Comparison of ENCODE assay signal across 17 cellular contexts in the genomic region with DNA sequence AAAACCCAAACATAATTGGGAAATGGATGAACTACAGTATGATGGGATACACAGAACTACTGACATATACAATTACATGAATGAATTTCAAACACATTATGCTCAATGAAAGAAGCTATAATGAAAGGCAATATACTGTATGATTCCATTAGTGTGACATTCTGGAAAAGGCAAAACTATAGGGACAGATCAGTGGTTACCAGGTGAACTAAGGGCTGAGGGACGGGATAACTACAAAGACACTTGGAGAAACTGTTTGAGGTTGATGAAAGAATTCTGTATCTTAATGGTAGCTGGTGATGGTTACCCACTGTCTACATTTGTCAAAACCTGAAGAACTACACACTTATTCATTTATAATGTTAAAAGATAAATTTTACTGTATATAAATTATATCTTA. TPM values are rescaled to one million over a fixed set of nuclear protein-coding genes. Genes with fewer than 3 reads are reported as not detected.
DNase-seq lines count a peak whose midpoint lies in the region; ATAC-seq, FAIRE-seq and TF ChIP-seq lines count a peak whose summit lies in the region.
"Had no signal": no experiment of that assay in that cellular context is flagged by ENCODE, and none has a peak within 500 bp of the region (broad histone marks: within the 10 kb centered on the region; RNA-seq: fewer than 3 reads in every experiment).

No MANE protein-coding gene starts in this region.

- H3K27me3 ChIP-seq in GM12878 (replicated peaks in 1 of 2; ENCODE audit: control insufficient read depth in 2 of 2, insufficient read depth in 2 of 2, low read length in 1 of 2) (no peaks in the 10 kb centered on the region), skeletal muscle satellite cell (ENCODE audit: control insufficient read depth, insufficient read depth, low read length) (no peaks in the 10 kb centered on the region), stomach (no peaks in the 10 kb centered on the region)
- H3K27me3 ChIP-seq: pancreas, Peyer's patch had no signal

- peak overlapping the region; percentile 35; the same call in 1 of the 2 replicates for H3K4me2 ChIP-seq in GM12878 (ENCODE audit: control insufficient read depth, insufficient read depth)
- H3K4me2 ChIP-seq in skeletal muscle satellite cell (ENCODE audit: low read length): peak overlapping the region; percentile 35

- no TSS peak for BruUV-seq in GM12878 (replicated peaks; lab: Mats Ljungman, UMichigan)

- SMC1A ChIA-PET in GM12878 (lab: Charles Lee; ENCODE audit: uncharacterized antibody, unreplicated experiment): interaction anchor here (1.5 kb wide), 1 partner anchor 26 kb away, joined by 3 read pairs; no protein-coding TSS in a partner anchor

- no peaks in the 10 kb centered on the region for H4K20me1 ChIP-seq in GM12878 (ENCODE audit: control insufficient read depth, insufficient read depth)

- H3K4me3 ChIP-seq in NB4 (ENCODE audit: low read depth, low read length) (peak overlapping the region; percentile 16), GM12878 (peak overlapping the region; percentile 33; the same call in 1 of the 2 replicates), skeletal muscle satellite cell (ENCODE audit: low read length) (peak overlapping the region; percentile 3), stomach (no peak overlapping the region)
- H3K4me3 ChIP-seq: pancreas, Peyer's patch had no signal

- FAIRE-seq in GM12878 (lab: Jason Lieb, UNC): no peak
- FAIRE-seq: small intestine had no signal

- peaks cover 17% of the 10 kb centered on the region for H3K9me3 ChIP-seq in GM12878 (replicated peaks; ENCODE audit: control insufficient read depth, insufficient read depth, low read length)
- H3K9me3 ChIP-seq in skeletal muscle satellite cell (replicated peaks; ENCODE audit: low read length): peaks cover 3% of the 10 kb centered on the region
- H3K9me3 ChIP-seq in stomach: no peaks in the 10 kb centered on the region
- H3K9me3 ChIP-seq: pancreas, Peyer's patch had no signal

- CTCF ChIA-PET in GM12878 (lab: Yijun Ruan, JAX): interaction anchor here (1.0 to 2.4 kb wide), 4 partner anchors 20 to 239 kb away, joined by 3 to 8 read pairs (median 4); no protein-coding TSS in a partner anchor

- TF ChIP-seq CTCF in NB4 (IDR thresholded peaks at IDR 0.05; ENCODE audit: low read depth, low read length) (no peak), GM12878 (IDR thresholded peaks at IDR 0.05 in 2 of 3, conservative IDR thresholded peaks at IDR 0.05 in 1 of 3; ENCODE audit: control insufficient read depth in 2 of 3, extremely low read depth in 1 of 3, insufficient read depth in 1 of 3, low read depth in 3 of 3, low read length in 3 of 3) (no peak), stomach (IDR thresholded peaks at IDR 0.05) (no peak)

- no peak overlapping the region for H3K27ac ChIP-seq in GM12878 (ENCODE audit: control insufficient read depth, insufficient read depth)
- no peak overlapping the region for H3K27ac ChIP-seq in stomach
- H3K27ac ChIP-seq: pancreas, Peyer's patch had no signal

- no peak for ATAC-seq in activated T-cell treated with anti-CD3 and anti-CD28 coated beads, Interleukin-2, amount 50 U/mL, for 4 hours
- ATAC-seq in GM12878: peak; percentile 13; the same call in 2 of the 3 replicates
- ATAC-seq: pancreas had no signal

- peaks cover 75% of the 10 kb centered on the region for H3K79me2 ChIP-seq in GM12878 (ENCODE audit: control insufficient read depth, insufficient read depth, low read length)

- in situ Hi-C loops in GM12878 (cut with MboI): no loop called here

- no peaks in the 10 kb centered on the region for H3K9me3 Mint-ChIP-seq in activated T-cell treated with anti-CD3 and anti-CD28 coated beads, Interleukin-2, amount 50 U/mL, for 4 hours
- H3K9me3 Mint-ChIP-seq: activated B cell treated with CpG ODN at 0.5 μM for 24 hours had no signal

- no peaks in the 10 kb centered on the region for H3K27me3 Mint-ChIP-seq in activated T-cell treated with anti-CD3 and anti-CD28 coated beads, Interleukin-2, amount 50 U/mL, for 4 hours (ENCODE audit: low read depth)
- H3K27me3 Mint-ChIP-seq: activated B cell treated with CpG ODN at 0.5 μM for 24 hours had no signal

- H3K4me1 ChIP-seq in GM12878 (ENCODE audit: control insufficient read depth, insufficient read depth, low read length) (no peaks in the 10 kb centered on the region), skeletal muscle satellite cell (ENCODE audit: control insufficient read depth, insufficient read depth, low read length) (peaks cover 12% of the 10 kb centered on the region), stomach (peaks cover 6 to 81% (median 38%) of the 10 kb centered on the region in 4 donors)

- H3K4me3 Mint-ChIP-seq in activated T-cell treated with anti-CD3 and anti-CD28 coated beads, Interleukin-2, amount 50 U/mL, for 4 hours: peak overlapping the region; percentile 69
- H3K4me3 Mint-ChIP-seq: activated B cell treated with CpG ODN at 0.5 μM for 24 hours had no signal

- peaks cover 0 to 42% of the 10 kb centered on the region in 2 experiments; a peak in 2 of 4 replicates for H3K36me3 ChIP-seq in GM12878 (ENCODE audit: control insufficient read depth in 2 of 2, insufficient read depth in 2 of 2, low read length in 1 of 2)
- peaks cover 91% of the 10 kb centered on the region for H3K36me3 ChIP-seq in skeletal muscle satellite cell (ENCODE audit: insufficient read depth, low read length)
- H3K36me3 ChIP-seq in stomach: peaks cover 18 to 85% (median 67%) of the 10 kb centered on the region in 4 donors

- POLR2A ChIA-PET in GM12878 (lab: Charles Lee): interaction anchor here (0.8 kb wide), 1 partner anchor 8 kb away, joined by 3 read pairs; the partner anchor contains the start of genes THAP2 and ZFC3H1

- peaks cover 40% of the 10 kb centered on the region for H3K36me3 Mint-ChIP-seq in activated T-cell treated with anti-CD3 and anti-CD28 coated beads, Interleukin-2, amount 50 U/mL, for 4 hours (ENCODE audit: insufficient read depth)

- RAD21 ChIA-PET in GM12878 (lab: Charles Lee; ENCODE audit: unreplicated experiment): interaction anchor here (0.8 kb wide), 1 partner anchor 92 kb away, joined by 5 read pairs; no protein-coding TSS in a partner anchor

- H2AFZ ChIP-seq in GM12878 (ENCODE audit: control insufficient read depth, low read depth, low read length): no peak overlapping the region

- no peak for DNase-seq in activated T-cell treated with anti-CD3 and anti-CD28 coated beads, Interleukin-2, amount 50 U/mL, for 4 hours
- no peak for DNase-seq in activated T-cell treated with anti-CD3 and anti-CD28 coated beads, Interleukin-2, amount 50 U/mL, for 1 hour
- DNase-seq in NB4 (ENCODE audit: low read depth): no peak
- no peak for DNase-seq in GM12878 (ENCODE audit: low read depth, low spot score)
- no peak for DNase-seq in LoVo (ENCODE audit: low spot score)
- no peak for DNase-seq in stomach
- no peak for DNase-seq in cerebellar nuclear complex (lab: John Stamatoyannopoulos, UW)
- DNase-seq: activated B cell treated with CpG ODN at 0.5 μM for 24 hours; COR-L47; GF-D8; hippocampal formation; NCI-H1105; pancreas; Peyer's patch; small intestine; stimulated activated naive CD4-positive, alpha-beta T cell treated with Interleukin-2 at 50 U/mL for 16 hours had no signal

- peaks cover 45% of the 10 kb centered on the region for H3K4me1 Mint-ChIP-seq in activated T-cell treated with anti-CD3 and anti-CD28 coated beads, Interleukin-2, amount 50 U/mL, for 4 hours (ENCODE audit: low read depth)

- intact Hi-C loops in GM12878 (cut with micrococcal nuclease; ENCODE audit: unreplicated experiment) (no loop called here), stomach (cut with DNase I; ENCODE audit: low total_unique reads) (no loop called here)

- TF ChIP-seq RAD21 in GM12878 (IDR thresholded peaks at IDR 0.05; ENCODE audit: insufficient read depth, low read depth, low read length): no peak

- TF ChIP-seq POLR2A in NB4 (IDR thresholded peaks at IDR 0.05; ENCODE audit: extremely low read depth, insufficient read length): no peak
- TF ChIP-seq POLR2A in GM12878 (IDR thresholded peaks at IDR 0.05; ENCODE audit: low read depth, low read length): no peak
- no peak for TF ChIP-seq POLR2A in stomach (IDR thresholded peaks at IDR 0.05)

- 100% methylated on average over 1 of the region's 1 CpG for WGBS in GM12878 (ENCODE audit: insufficient coverage, insufficient replicate concordance, low lambda C conversion rate, missing lambda C conversion rate)
- WGBS in stomach, 5 donors: 90 to 100% (median 95%) methylated on average over 1 of the region's 1 CpG

- H3K9ac ChIP-seq in GM12878 (ENCODE audit: control insufficient read depth, insufficient read depth, low read length) (no peak overlapping the region), skeletal muscle satellite cell (ENCODE audit: low read depth, low read length) (no peak overlapping the region)

- TF ChIP-seq EP300 in GM12878 (IDR thresholded peaks at IDR 0.05; ENCODE audit: borderline replicate concordance in 1 of 2, control insufficient read depth in 1 of 2, low read depth in 2 of 2, low read length in 2 of 2) (no peak), stomach (IDR thresholded peaks at IDR 0.05) (no peak)

RNA-seq across cellular contexts. Expression of gene ZFC3H1, which starts 7.7 kb away (rescaled TPM):
- 10 to 100 TPM; 26.1 to 37.2 (median 28.6) TPM for total RNA-seq in activated T-cell treated with anti-CD3 and anti-CD28 coated beads, Interleukin-2, amount 50 U/mL, for 4 hours
- 316 TPM in 2 replicates for total RNA-seq in GM12878 (2013; cell fraction: nucleolus; rRNA removed)
- total RNA-seq in GM12878 (2014; rRNA removed): 27.1 and 29.7 TPM in 2 replicates
- 23.5 and 28.6 TPM in 2 replicates for total RNA-seq in GM12878 (2014; rRNA removed; fragmentation: Illumina TruSeq; extraction: Trizol)
- total RNA-seq in GM12878 (2021): 35.1 and 40.1 TPM in 2 replicates
- 17.8 TPM for polyA plus RNA-seq in GM12878 (2011; ENCODE audit: low read depth)
- 88.7 and 146 TPM in 2 replicates for polyA plus RNA-seq in GM12878 (2011; rRNA removed)
- polyA plus RNA-seq in GM12878 (2011; cell fraction: cytosol; rRNA removed): 24.7 and 27.1 TPM in 2 replicates
- 189 and 236 TPM in 2 replicates for polyA plus RNA-seq in GM12878 (2011; cell fraction: nucleus; rRNA removed)
- polyA plus RNA-seq in GM12878 (2012): 25.4 and 33.2 TPM in 2 replicates
- 67.8 and 76.1 TPM in 2 replicates for polyA plus RNA-seq in GM12878 (2014; fragmentation: Illumina TruSeq; extraction: Trizol)
- 10 to 100 TPM; 11.2 to 14.6 TPM for polyA plus RNA-seq in GM12878 (2014; fragmentation: Nextera tagmentation; extraction: Ambion mirVana)
- polyA plus RNA-seq in GM12878 (2014; rRNA removed): 38.3 and 40.9 TPM in 2 replicates
- polyA plus RNA-seq in GM12878 (2016; fragmentation: Nextera tagmentation; extraction: Ambion mirVana): 10 to 100 TPM; 23.5 to 24.8 TPM
- polyA minus RNA-seq in GM12878 (2011; rRNA and poly(A)+ RNA removed): 39.5 and 41.9 TPM in 2 replicates
- polyA minus RNA-seq in GM12878 (2011; cell fraction: cytosol; rRNA and poly(A)+ RNA removed): 13.4 and 16.2 TPM in 2 replicates
- polyA minus RNA-seq in GM12878 (2011; cell fraction: nucleus; rRNA and poly(A)+ RNA removed): 69.5 and 115 TPM in 2 replicates
- total RNA-seq in skeletal muscle satellite cell (2012; rRNA removed): 18.6 and 21.3 TPM in 2 replicates
- total RNA-seq in stomach: 100 to 1,000 TPM; 110 to 574 (median 155) TPM
- polyA plus RNA-seq in stomach: 10 to 100 TPM in 1 of 3 donors, 1 to 10 TPM in 2; 4.9 to 24.3 (median 6.2) TPM

RNA-seq across cellular contexts. Expression of gene THAP2, which starts 8.2 kb away (rescaled TPM):
- total RNA-seq in activated T-cell treated with anti-CD3 and anti-CD28 coated beads, Interleukin-2, amount 50 U/mL, for 4 hours: 10 to 100 TPM in 2 of 3 donors, 1 to 10 TPM in 1; 6.5 to 11.6 (median 10.1) TPM
- total RNA-seq in GM12878 (2013; cell fraction: nucleolus; rRNA removed): 19.8 and 21.9 TPM in 2 replicates
- total RNA-seq in GM12878 (2014; rRNA removed) (5.1 and 6.6 TPM in 2 replicates), GM12878 (2014; rRNA removed; fragmentation: Illumina TruSeq; extraction: Trizol) (6.9 and 7.9 TPM in 2 replicates), GM12878 (2021) (4.6 and 5.1 TPM in 2 replicates), stomach (1 to 10 TPM in 3 of 5 donors, under 1 TPM in 1, not detected in 1; 0.87 to 4.3 (median 3.0) TPM)
- polyA plus RNA-seq in GM12878 (2011; ENCODE audit: low read depth): 1.1 TPM
- polyA plus RNA-seq in GM12878 (2011; rRNA removed) (4.8 and 9.8 TPM in 2 replicates), GM12878 (2014; fragmentation: Illumina TruSeq; extraction: Trizol) (6.7 and 10.6 TPM in 2 replicates), GM12878 (2014; fragmentation: Nextera tagmentation; extraction: Ambion mirVana) (10 to 100 TPM; 13.4 to 18.0 TPM), GM12878 (2014; rRNA removed) (3.9 and 4.1 TPM in 2 replicates), GM12878 (2016; fragmentation: Nextera tagmentation; extraction: Ambion mirVana) (10 to 100 TPM; 11.5 to 11.8 TPM), stomach (1 to 10 TPM in 2 of 3 donors, under 1 TPM in 1; 0.87 to 3.8 (median 1.8) TPM)
- polyA plus RNA-seq in GM12878 (2011; cell fraction: cytosol; rRNA removed): 1.2 and 1.4 TPM in 2 replicates
- 2.3 and 3.2 TPM in 2 replicates for polyA plus RNA-seq in GM12878 (2011; cell fraction: nucleus; rRNA removed)
- 3.7 and 4.7 TPM in 2 replicates for polyA plus RNA-seq in GM12878 (2012)
- polyA minus RNA-seq in GM12878 (2011; rRNA and poly(A)+ RNA removed): 2.7 and 3.9 TPM in 2 replicates
- polyA minus RNA-seq in GM12878 (2011; cell fraction: cytosol; rRNA and poly(A)+ RNA removed): 1.5 and 2.2 TPM in 2 replicates
- 6.2 and 6.5 TPM in 2 replicates for polyA minus RNA-seq in GM12878 (2011; cell fraction: nucleus; rRNA and poly(A)+ RNA removed)
- 2.3 and 2.8 TPM in 2 replicates for total RNA-seq in skeletal muscle satellite cell (2012; rRNA removed)

RNA-seq across cellular contexts. Expression of gene TMEM19, which starts 30.0 kb away (rescaled TPM):
- total RNA-seq in activated T-cell treated with anti-CD3 and anti-CD28 coated beads, Interleukin-2, amount 50 U/mL, for 4 hours: 10 to 100 TPM; 10.4 to 17.8 (median 14.8) TPM
- total RNA-seq in GM12878 (2013; cell fraction: nucleolus; rRNA removed): 33.5 and 40.3 TPM in 2 replicates
- total RNA-seq in GM12878 (2014; rRNA removed) (36.7 and 51.0 TPM in 2 replicates), GM12878 (2014; rRNA removed; fragmentation: Illumina TruSeq; extraction: Trizol) (38.4 and 41.4 TPM in 2 replicates), GM12878 (2021) (44.8 and 49.1 TPM in 2 replicates), stomach (10 to 100 TPM in 3 of 5 donors, 1 to 10 TPM in 2; 7.6 to 80.5 (median 11.6) TPM)
- 17.6 TPM for polyA plus RNA-seq in GM12878 (2011; ENCODE audit: low read depth)
- polyA plus RNA-seq in GM12878 (2011; rRNA removed) (40.3 and 51.2 TPM in 2 replicates), GM12878 (2014; fragmentation: Illumina TruSeq; extraction: Trizol) (26.4 and 26.7 TPM in 2 replicates), GM12878 (2014; fragmentation: Nextera tagmentation; extraction: Ambion mirVana) (10 to 100 TPM; 32.2 to 54.9 TPM), GM12878 (2014; rRNA removed) (37.6 and 41.3 TPM in 2 replicates), GM12878 (2016; fragmentation: Nextera tagmentation; extraction: Ambion mirVana) (10 to 100 TPM; 45.7 to 51.6 TPM), stomach (10 to 100 TPM in 2 of 3 donors, 1 to 10 TPM in 1; 8.5 to 11.8 (median 10.7) TPM)
- polyA plus RNA-seq in GM12878 (2011; cell fraction: cytosol; rRNA removed): 20.4 and 22.1 TPM in 2 replicates
- polyA plus RNA-seq in GM12878 (2011; cell fraction: nucleus; rRNA removed): 12.5 and 16.4 TPM in 2 replicates
- 16.5 and 21.0 TPM in 2 replicates for polyA plus RNA-seq in GM12878 (2012)
- polyA minus RNA-seq in GM12878 (2011; rRNA and poly(A)+ RNA removed): 57.9 and 62.6 TPM in 2 replicates
- 22.2 TPM in 2 replicates for polyA minus RNA-seq in GM12878 (2011; cell fraction: cytosol; rRNA and poly(A)+ RNA removed)
- polyA minus RNA-seq in GM12878 (2011; cell fraction: nucleus; rRNA and poly(A)+ RNA removed): 8.2 and 15.1 TPM in 2 replicates
- total RNA-seq in skeletal muscle satellite cell (2012; rRNA removed): 16.5 and 17.7 TPM in 2 replicates

Comparison
In these comparisons a context has a peak if more than half of its experiments do, and no peak if none do; other contexts are left out.
1. H3K4me3 ChIP-seq: peak in NB4 (single experiment), GM12878 (single experiment) and skeletal muscle satellite cell (single experiment); none in stomach (0 of 4).